ENCODE assay signal across 8 cellular contexts in the genomic region with DNA sequence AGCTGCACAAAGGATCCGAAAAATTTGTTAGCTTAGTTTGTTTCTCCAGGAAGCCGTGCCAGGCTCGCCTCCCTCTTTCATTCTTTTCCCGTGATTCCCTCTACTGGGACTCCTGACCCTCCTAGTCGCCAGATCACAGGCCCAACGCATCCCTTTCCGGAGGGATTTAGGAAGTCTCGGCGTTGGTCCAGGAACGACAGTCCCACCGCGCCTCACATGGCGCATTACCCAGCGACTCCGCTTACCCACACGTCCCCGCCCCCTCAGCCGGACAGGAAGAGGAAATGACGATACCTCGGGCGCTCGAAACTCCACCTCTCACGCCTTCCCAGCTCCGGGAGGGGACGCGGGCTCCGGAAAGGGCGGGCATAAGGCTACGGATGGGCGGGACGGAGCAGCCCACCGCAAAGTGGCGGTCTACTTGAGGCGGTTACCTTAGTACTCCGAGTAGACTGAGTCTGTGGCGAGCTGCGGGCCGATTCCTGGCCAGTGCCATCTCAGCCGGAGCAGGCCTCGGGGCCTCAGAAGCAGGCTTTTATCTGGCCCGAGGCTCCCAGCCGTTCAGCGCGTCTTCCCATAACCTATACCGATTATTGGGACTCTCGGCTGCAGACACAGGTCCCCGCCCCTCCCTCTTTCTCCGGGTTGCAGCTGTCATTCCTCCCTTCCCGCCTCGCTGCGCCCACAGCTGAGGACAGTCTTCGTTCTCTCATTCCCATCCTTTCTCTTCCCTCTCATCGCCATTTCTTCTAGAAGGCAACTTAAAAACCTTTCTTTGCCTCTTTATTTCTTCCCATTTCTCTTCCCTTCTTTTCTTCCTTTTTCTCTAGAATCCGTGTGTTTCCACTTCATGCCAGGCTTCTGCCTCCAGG. TPM values are rescaled to one million over a fixed set of nuclear protein-coding genes. Genes with fewer than 3 reads are reported as not detected.
DNase-seq lines count a peak whose midpoint lies in the region; TF ChIP-seq lines count a peak whose summit lies in the region.

A gene with protein sequence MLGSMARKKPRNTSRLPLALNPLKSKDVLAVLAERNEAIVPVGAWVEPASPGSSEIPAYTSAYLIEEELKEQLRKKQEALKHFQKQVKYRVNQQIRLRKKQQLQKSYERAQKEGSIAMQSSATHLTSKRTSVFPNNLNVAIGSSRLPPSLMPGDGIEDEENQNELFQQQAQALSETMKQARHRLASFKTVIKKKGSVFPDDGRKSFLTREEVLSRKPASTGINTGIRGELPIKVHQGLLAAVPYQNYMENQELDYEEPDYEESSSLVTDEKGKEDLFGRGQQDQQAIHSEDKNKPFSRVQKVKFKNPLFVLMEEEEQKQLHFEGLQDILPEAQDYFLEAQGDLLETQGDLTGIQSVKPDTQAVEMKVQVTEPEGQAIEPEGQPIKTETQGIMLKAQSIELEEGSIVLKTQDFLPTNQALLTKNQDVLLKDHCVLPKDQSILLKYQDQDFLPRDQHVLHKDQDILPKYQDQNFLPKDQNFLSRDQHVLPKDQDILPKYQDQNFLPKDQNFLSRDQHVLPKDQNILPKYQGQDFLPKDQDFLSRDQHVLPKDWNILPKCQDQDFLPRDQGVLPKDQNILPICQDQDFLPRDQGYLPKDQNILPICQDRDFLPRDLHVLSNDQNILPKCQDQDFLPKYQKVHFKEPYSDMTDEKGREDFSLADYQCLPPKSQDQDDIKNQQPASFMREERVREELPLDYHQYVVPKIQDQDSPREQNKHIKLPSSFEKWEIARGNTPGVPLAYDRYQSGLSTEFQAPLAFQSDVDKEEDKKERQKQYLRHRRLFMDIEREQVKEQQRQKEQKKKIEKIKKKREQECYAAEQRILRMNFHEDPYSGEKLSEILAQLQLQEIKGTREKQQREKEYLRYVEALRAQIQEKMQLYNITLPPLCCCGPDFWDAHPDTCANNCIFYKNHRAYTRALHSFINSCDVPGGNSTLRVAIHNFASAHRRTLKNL (plus strand): TSS at position 450 of the 872 bp plus-strand sequence. CDS start 531 bp downstream, outside the sequence.

- no peaks in the 10 kb centered on the region for H3K9me3 ChIP-seq in ES-I3 (ENCODE audit: control insufficient read depth, insufficient read depth, low read length)
- H3K9me3 ChIP-seq in H9 (ENCODE audit: control insufficient read depth, low read depth, low read length) = no peaks in the 10 kb centered on the region
- H3K9me3 ChIP-seq in MG63 = no peaks in the 10 kb centered on the region
- H3K9me3 ChIP-seq in neuron (ENCODE audit: low read length) = no peaks in the 10 kb centered on the region
- no peaks in the 10 kb centered on the region for H3K9me3 ChIP-seq in subcutaneous abdominal adipose tissue (ENCODE audit: control insufficient read depth in 5 of 5, low read length in 5 of 5)

- H3K36me3 ChIP-seq in ES-I3 (ENCODE audit: insufficient read depth, low read length) = no peaks in the 10 kb centered on the region
- H3K36me3 ChIP-seq in MG63 = no peaks in the 10 kb centered on the region; the same call in 1 of the 2 replicates
- H3K36me3 ChIP-seq in neuron (ENCODE audit: insufficient read depth, low read length) = no peaks in the 10 kb centered on the region
- no peaks in the 10 kb centered on the region for H3K36me3 ChIP-seq in subcutaneous abdominal adipose tissue (ENCODE audit: control insufficient read depth in 5 of 5, insufficient read depth in 5 of 5, low read length in 5 of 5)

- H3K56ac ChIP-seq in H9 (ENCODE audit: insufficient read length, low read depth, low read length) = no peak within 1 kb of the TSS

- peak within 1 kb of the TSS; percentile 79 for H3K4me2 ChIP-seq in H9 (ENCODE audit: insufficient read depth, insufficient read length, low read length)

- no peaks in the 10 kb centered on the region for H3K4me1 Mint-ChIP-seq in H9

- no peak within 1 kb of the TSS for H4K8ac ChIP-seq in H9 (replicated peaks; ENCODE audit: insufficient read length, low read depth, low read length)

- no peaks in the 10 kb centered on the region for H3K79me2 ChIP-seq in H9 (ENCODE audit: insufficient read depth, low read length)

- no peak within 1 kb of the TSS for H2BK120ac ChIP-seq in H9 (ENCODE audit: low read depth, low read length, poor library complexity, severe bottlenecking)

- DNase-seq in H9 (peak; percentile 99), MG63 (peak; percentile 99), SHP77 (lab: John Stamatoyannopoulos, UW) (peak; percentile 97 to 98), activated gamma-delta T cell treated with Interleukin-2 at 50 U/mL for 16 hours (peak; percentile 96), foreskin melanocyte (peak; percentile 97)

- no peak within 1 kb of the TSS for H2BK20ac ChIP-seq in H9 (ENCODE audit: low read depth, low read length, poor library complexity, severe bottlenecking)

- H3K27ac Mint-ChIP-seq in H9 = no peak within 1 kb of the TSS

- H3K27ac ChIP-seq in H9 (ENCODE audit: insufficient read length, low read depth, low read length) (peak within 1 kb of the TSS; percentile 58), subcutaneous abdominal adipose tissue (ENCODE audit: low read depth, low read length) (peak within 1 kb of the TSS; percentile 85)

- H2BK15ac ChIP-seq in H9 (ENCODE audit: low read depth, low read length) = no peak within 1 kb of the TSS

- H3K36me3 Mint-ChIP-seq in H9 (ENCODE audit: insufficient read depth in 1 of 3, low read depth in 3 of 3) = no peaks in the 10 kb centered on the region; a peak in 1 of 7 replicates

- no peak within 1 kb of the TSS for H3K14ac ChIP-seq in H9 (ENCODE audit: insufficient read depth, low read length)

- H4K5ac ChIP-seq in H9 (ENCODE audit: insufficient read length, low read depth, low read length) = no peak within 1 kb of the TSS

- H3K9ac ChIP-seq in ES-I3 (ENCODE audit: low read depth, low read length) = peak within 1 kb of the TSS; percentile 78
- H3K9ac ChIP-seq in H9 (ENCODE audit: extremely low read depth, insufficient read length, low read length) = peak within 1 kb of the TSS; percentile 68
- peak within 1 kb of the TSS; percentile 63 to 83 (median 76) for H3K9ac ChIP-seq in subcutaneous abdominal adipose tissue (ENCODE audit: low read length in 5 of 5)

- no peak for TF ChIP-seq CTCF in H9 (conservative IDR thresholded peaks at IDR 0.05)

- H3K23ac ChIP-seq in H9 (ENCODE audit: insufficient read length, low read depth, low read length) = no peak within 1 kb of the TSS

- H3T11ph ChIP-seq in H9 (ENCODE audit: low read length) = no peak within 1 kb of the TSS

- H3K4me3 Mint-ChIP-seq in H9 = no peak within 1 kb of the TSS

- peak within 1 kb of the TSS; percentile 72 for H3K4me3 ChIP-seq in MG63
- peak within 1 kb of the TSS; percentile 92 for H3K4me3 ChIP-seq in neuron (ENCODE audit: low read length)
- H3K4me3 ChIP-seq in subcutaneous abdominal adipose tissue (ENCODE audit: low read depth in 1 of 5, low read length in 5 of 5) = peak within 1 kb of the TSS; percentile 84 to 93 (median 90)

- H2BK5ac ChIP-seq in H9 (ENCODE audit: insufficient read length, low read length) = no peak within 1 kb of the TSS

- peak within 1 kb of the TSS; percentile 44 for H2AFZ ChIP-seq in H9 (ENCODE audit: low read length)
- peak within 1 kb of the TSS; percentile 91 for H2AFZ ChIP-seq in neuron (ENCODE audit: low read depth, low read length)

- no peak within 1 kb of the TSS; the same call in 1 of the 2 replicates for H3K4ac ChIP-seq in H9 (ENCODE audit: low read depth, low read length)

- H3K4me1 ChIP-seq in ES-I3 (ENCODE audit: insufficient read depth, low read length) = no peaks in the 10 kb centered on the region
- H3K4me1 ChIP-seq in H9 (ENCODE audit: insufficient read depth, low read length) = no peaks in the 10 kb centered on the region; the same call in 1 of the 2 replicates
- H3K4me1 ChIP-seq in neuron (ENCODE audit: insufficient read depth, low read length) = peaks cover 10% of the 10 kb centered on the region
- peaks cover 3 to 15% (median 14%) of the 10 kb centered on the region in 5 donors for H3K4me1 ChIP-seq in subcutaneous abdominal adipose tissue (ENCODE audit: control insufficient read depth in 5 of 5, insufficient read depth in 5 of 5, low read length in 5 of 5)

- no peaks in the 10 kb centered on the region for H3K9me3 Mint-ChIP-seq in H9

- no peaks in the 10 kb centered on the region for H3K27me3 ChIP-seq in H9 (ENCODE audit: insufficient read depth, low read length)
- no peaks in the 10 kb centered on the region for H3K27me3 ChIP-seq in MG63
- no peaks in the 10 kb centered on the region for H3K27me3 ChIP-seq in neuron (ENCODE audit: insufficient read depth, low read length)
- H3K27me3 ChIP-seq in subcutaneous abdominal adipose tissue (ENCODE audit: control insufficient read depth in 5 of 5, insufficient read depth in 4 of 5, low read length in 5 of 5) = no peaks in the 10 kb centered on the region

- peak within 1 kb of the TSS; percentile 30 for H3K18ac ChIP-seq in H9 (ENCODE audit: insufficient read length, low read depth, low read length)

- H3K23me2 ChIP-seq in H9 (ENCODE audit: insufficient read length, low read depth, low read length, poor library complexity, severe bottlenecking) = peaks cover 8% of the 10 kb centered on the region

- no peaks in the 10 kb centered on the region for H4K20me1 ChIP-seq in H9 (ENCODE audit: control insufficient read depth, insufficient read depth, insufficient read length)

- H3K27me3 Mint-ChIP-seq in H9 (ENCODE audit: low read depth) = peaks cover 7% of the 10 kb centered on the region

- H4K91ac ChIP-seq in H9 (ENCODE audit: insufficient read length, low read depth, low read length) = no peak within 1 kb of the TSS

- no peak within 1 kb of the TSS for H2BK12ac ChIP-seq in H9 (ENCODE audit: insufficient read length, low read depth, low read length)

- no CpG with 5 or more reads among the region's 54 CpGs for WGBS in H9 (ENCODE audit: extremely low coverage, insufficient read length, low lambda C conversion rate)

- H2AK5ac ChIP-seq in H9 (ENCODE audit: insufficient read length, low read length) = no peak within 1 kb of the TSS

- no peaks in the 10 kb centered on the region for H3K79me1 ChIP-seq in H9 (ENCODE audit: insufficient read depth, low read depth, low read length, poor library complexity, severe bottlenecking)

RNA-seq across cellular contexts. Expression of the gene that starts here (rescaled TPM):
- total RNA-seq in H9 (2021) = 2.3 and 2.8 TPM in 2 replicates
- 1.5 and 3.9 TPM in 2 replicates for total RNA-seq in MG63 (2014; rRNA removed; shearing (Covaris generic); ENCODE audit: low replicate concordance)

Comparison
In these comparisons a context has a peak if more than half of its experiments do, and no peak if none do; other contexts are left out.
1. Peak in every context shown above with its lines: DNase-seq, H3K4me3 ChIP-seq and H3K27ac ChIP-seq.